ENCODE assay signal across 10 cellular contexts in the genomic region with DNA sequence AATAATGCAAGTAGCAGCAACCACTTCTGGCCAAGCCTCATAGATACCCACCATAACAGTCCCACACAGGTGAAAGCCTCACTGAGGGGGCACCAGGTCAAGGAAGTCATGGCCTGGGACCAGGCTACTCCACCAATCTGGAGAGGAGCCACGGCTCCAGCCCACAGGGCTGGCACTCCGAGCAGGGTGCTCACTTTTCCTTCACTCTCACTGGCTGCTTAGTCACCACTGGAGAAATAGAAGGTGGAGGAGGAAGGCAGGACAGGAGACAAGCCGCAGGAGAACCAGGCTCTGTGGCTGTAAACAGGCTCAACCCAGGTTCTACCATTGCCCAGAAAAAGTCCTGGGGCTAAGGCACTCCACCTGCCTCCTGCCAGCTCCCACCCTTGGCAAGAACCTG. TPM values are rescaled to one million over a fixed set of nuclear protein-coding genes. Genes with fewer than 3 reads are reported as not detected.
A peak's percentile ranks its signal among the peaks of the same experiment; 100 is the strongest.
DNase-seq lines count a peak whose midpoint lies in the region; ATAC-seq, FAIRE-seq and TF ChIP-seq lines count a peak whose summit lies in the region.
"Had no signal": no experiment of that assay in that cellular context is flagged by ENCODE, and none has a peak within 500 bp of the region (broad histone marks: within the 10 kb centered on the region; RNA-seq: fewer than 3 reads in every experiment).

No MANE protein-coding gene starts in this region.

- in situ Hi-C loops in transverse colon (cut with MboI; ENCODE audit: low pct_ligation_motif_present in 1 of 4, low pct_unique_long_range_greater_than_20kb in 1 of 4, low sequenced_read_pairs in 3 of 4): no loop called here

- H3K4me1 ChIP-seq in keratinocyte (ENCODE audit: control insufficient read depth, extremely low read depth, insufficient read depth, low read length) (peaks cover 13% of the 10 kb centered on the region), transverse colon (peaks cover 8 to 18% (median 13%) of the 10 kb centered on the region in 4 donors)

- H4K20me1 ChIP-seq in keratinocyte (ENCODE audit: control insufficient read depth, extremely low read depth, insufficient read depth, low read length): no peaks in the 10 kb centered on the region

- FAIRE-seq in keratinocyte (lab: Jason Lieb, UNC): peak; percentile 20
- FAIRE-seq: endometrium had no signal

- peak overlapping the region; percentile 86 for H3K4me3 Mint-ChIP-seq in activated naive CD4-positive, alpha-beta T cell treated with anti-CD3 and anti-CD28 coated beads for 36 hours
- peak overlapping the region; percentile 92 for H3K4me3 Mint-ChIP-seq in activated naive CD8-positive, alpha-beta T cell treated with anti-CD3 and anti-CD28 coated beads, Interleukin-2, amount 10 ng/mL, durations not matched to agents 7 days and 5 days

- H3K36me3 Mint-ChIP-seq in activated naive CD4-positive, alpha-beta T cell treated with anti-CD3 and anti-CD28 coated beads for 36 hours (ENCODE audit: low read depth): peaks cover 20% of the 10 kb centered on the region
- H3K36me3 Mint-ChIP-seq in activated naive CD8-positive, alpha-beta T cell treated with anti-CD3 and anti-CD28 coated beads, Interleukin-2, amount 10 ng/mL, durations not matched to agents 7 days and 5 days: peaks cover 10% of the 10 kb centered on the region

- no peak for TF ChIP-seq POLR2A in transverse colon (IDR thresholded peaks at IDR 0.05)

- H3K9me1 ChIP-seq in keratinocyte (ENCODE audit: control insufficient read depth, extremely low read depth, insufficient read depth, low read length): peaks cover 2% of the 10 kb centered on the region

- WGBS in transverse colon (ENCODE audit: low coverage in 1 of 2), 2 donors: 52% methylated on average over 3 of the region's 3 CpGs; no CpG with 5 or more reads in 1 of the 2 donors

- peak overlapping the region; percentile 91 for H3K9ac ChIP-seq in keratinocyte (ENCODE audit: control insufficient read depth, extremely low read depth, insufficient read depth, low read length)

- ATAC-seq in activated naive CD8-positive, alpha-beta T cell treated with anti-CD3 and anti-CD28 coated beads, Interleukin-2, amount 10 ng/mL, durations not matched to agents 7 days and 5 days (ENCODE audit: low read depth): no peak

- H3K4me3 ChIP-seq in keratinocyte (ENCODE audit: control insufficient read depth in 2 of 3, extremely low read depth in 1 of 3, insufficient read depth in 2 of 3, low read depth in 1 of 3, low read length in 3 of 3) (peak overlapping the region; percentile 64 to 93 (median 82)), transverse colon (peak overlapping the region in 2 of 4 donors; percentile 74 to 81)

- no peak for TF ChIP-seq EP300 in transverse colon (IDR thresholded peaks at IDR 0.05; ENCODE audit: low read depth)

- H3K27me3 ChIP-seq in keratinocyte (ENCODE audit: control insufficient read depth, extremely low read depth, insufficient read depth, low read length) (no peaks in the 10 kb centered on the region), transverse colon (no peaks in the 10 kb centered on the region)

- H3K79me2 ChIP-seq in keratinocyte (ENCODE audit: control insufficient read depth, insufficient read depth, low read length): peaks cover 15% of the 10 kb centered on the region

- POLR2A ChIA-PET in activated naive CD8-positive, alpha-beta T cell treated with anti-CD3 and anti-CD28 coated beads, Interleukin-2, amount 10 ng/mL, durations not matched to agents 7 days and 5 days (lab: Charles Lee): interaction anchor here (0.9 to 4.7 kb wide), 5 partner anchors 15 to 102 kb away, joined by 3 to 55 read pairs (median 17); a partner anchor contains a TSS

- H3K36me3 ChIP-seq in keratinocyte (ENCODE audit: control insufficient read depth in 2 of 2, extremely low read depth in 1 of 2, insufficient read depth in 2 of 2, low read length in 2 of 2) (peaks cover 57 to 64% of the 10 kb centered on the region in 2 experiments), transverse colon (peaks cover 0 to 44% (median 24%) of the 10 kb centered on the region in 4 donors)

- no peaks in the 10 kb centered on the region for H3K27me3 Mint-ChIP-seq in activated naive CD4-positive, alpha-beta T cell treated with anti-CD3 and anti-CD28 coated beads for 36 hours (ENCODE audit: low read depth)
- no peaks in the 10 kb centered on the region for H3K27me3 Mint-ChIP-seq in activated naive CD8-positive, alpha-beta T cell treated with anti-CD3 and anti-CD28 coated beads, Interleukin-2, amount 10 ng/mL, durations not matched to agents 7 days and 5 days

- dilution Hi-C loops in keratinocyte (cut with MboI; ENCODE audit: extremely low pct_ligation_motif_present, low sequenced_read_pairs): no loop called here

- no peaks in the 10 kb centered on the region for H3K9me3 Mint-ChIP-seq in activated naive CD4-positive, alpha-beta T cell treated with anti-CD3 and anti-CD28 coated beads for 36 hours
- no peaks in the 10 kb centered on the region for H3K9me3 Mint-ChIP-seq in activated naive CD8-positive, alpha-beta T cell treated with anti-CD3 and anti-CD28 coated beads, Interleukin-2, amount 10 ng/mL, durations not matched to agents 7 days and 5 days

- no peak overlapping the region for H2AFZ ChIP-seq in keratinocyte (ENCODE audit: control insufficient read depth, low read length)

- H3K27ac Mint-ChIP-seq in activated naive CD4-positive, alpha-beta T cell treated with anti-CD3 and anti-CD28 coated beads for 36 hours: peak overlapping the region; percentile 84
- peak overlapping the region; percentile 89 for H3K27ac Mint-ChIP-seq in activated naive CD8-positive, alpha-beta T cell treated with anti-CD3 and anti-CD28 coated beads, Interleukin-2, amount 10 ng/mL, durations not matched to agents 7 days and 5 days

- peaks cover 20% of the 10 kb centered on the region for H3K4me1 Mint-ChIP-seq in activated naive CD4-positive, alpha-beta T cell treated with anti-CD3 and anti-CD28 coated beads for 36 hours (ENCODE audit: low read depth)
- peaks cover 5% of the 10 kb centered on the region for H3K4me1 Mint-ChIP-seq in activated naive CD8-positive, alpha-beta T cell treated with anti-CD3 and anti-CD28 coated beads, Interleukin-2, amount 10 ng/mL, durations not matched to agents 7 days and 5 days

- CTCF ChIA-PET in activated naive CD4-positive, alpha-beta T cell treated with anti-CD3 and anti-CD28 coated beads for 36 hours (lab: Charles Lee): interaction anchor here (1.0 kb wide), 1 partner anchor 9 kb away, joined by 3 read pairs; no protein-coding TSS in a partner anchor

- H3K27ac ChIP-seq in keratinocyte (ENCODE audit: control insufficient read depth, insufficient read depth, low read length) (peak overlapping the region; percentile 71), transverse colon (peak overlapping the region; percentile 89 to 98 (median 94))

- H3K4me2 ChIP-seq in keratinocyte (ENCODE audit: control insufficient read depth, extremely low read depth, insufficient read depth, low read depth, low read length): peak overlapping the region; percentile 100

- no peak for DNase-seq in activated naive CD4-positive, alpha-beta T cell treated with anti-CD3 and anti-CD28 coated beads for 36 hours
- DNase-seq in activated naive CD4-positive, alpha-beta T cell treated with Interleukin-2 at 50 U/mL for 16 hours: no peak
- DNase-seq in activated naive CD8-positive, alpha-beta T cell treated with anti-CD3 and anti-CD28 coated beads, Interleukin-2, amount 10 ng/mL, durations not matched to agents 7 days and 5 days: no peak
- DNase-seq in keratinocyte (ENCODE audit: low read depth, low spot score): no peak
- DNase-seq in transverse colon: no peak
- DNase-seq in GDM1 (lab: John Stamatoyannopoulos, UW): no peak
- no peak for DNase-seq in activated effector memory CD4-positive, alpha-beta T cell treated with Interleukin-2 at 50 U/mL for 16 hours
- no peak for DNase-seq in DMS53 (lab: John Stamatoyannopoulos, UW)
- DNase-seq: DMS79 treated with DMSO at 0.1 percent for 48 hours had no signal

- no peaks in the 10 kb centered on the region for H3K9me3 ChIP-seq in keratinocyte (ENCODE audit: control insufficient read depth, low read depth, low read length)
- H3K9me3 ChIP-seq in transverse colon: no peaks in the 10 kb centered on the region

- no peak for TF ChIP-seq CTCF in keratinocyte (optimal IDR thresholded peaks at IDR 0.05 in 1 of 3, IDR thresholded peaks at IDR 0.05 in 1 of 3, conservative IDR thresholded peaks at IDR 0.05 in 1 of 3; ENCODE audit: extremely low read depth in 1 of 3, insufficient read depth in 2 of 3, low read length in 3 of 3)
- TF ChIP-seq CTCF in transverse colon (IDR thresholded peaks at IDR 0.05): no peak

- intact Hi-C loops in activated naive CD4-positive, alpha-beta T cell treated with anti-CD3 and anti-CD28 coated beads for 36 hours (cut with micrococcal nuclease): no loop called here
- intact Hi-C loops in transverse colon (cut with DNase I; ENCODE audit: low total_unique reads): no loop called here

RNA-seq across cellular contexts. Expression of a gene that starts 1.2 kb away (rescaled TPM):
- total RNA-seq in activated naive CD4-positive, alpha-beta T cell treated with anti-CD3 and anti-CD28 coated beads for 36 hours: 10 to 100 TPM; 44.3 to 46.5 TPM
- total RNA-seq in activated naive CD8-positive, alpha-beta T cell treated with anti-CD3 and anti-CD28 coated beads, Interleukin-2, amount 10 ng/mL, durations not matched to agents 7 days and 5 days: 10 to 100 TPM; 77.8 to 78.2 TPM
- polyA plus RNA-seq in keratinocyte: 21.2 to 31.5 TPM (median 23.1 TPM) in 3 replicates
- polyA plus RNA-seq in keratinocyte (2011; ENCODE audit: low read depth): 35.5 TPM
- 13.6 and 18.6 TPM in 2 replicates for polyA plus RNA-seq in keratinocyte (2011; cell fraction: cytosol; rRNA removed)
- 45.9 and 55.6 TPM in 2 replicates for polyA plus RNA-seq in keratinocyte (2011; cell fraction: nucleus; rRNA removed)
- polyA plus RNA-seq in keratinocyte (2012; ENCODE audit: low replicate concordance): 18.7 and 20.6 TPM in 2 replicates
- polyA minus RNA-seq in keratinocyte: 53.1 to 71.7 TPM (median 68.1 TPM) in 3 replicates
- 28.0 TPM for polyA minus RNA-seq in keratinocyte (2011; cell fraction: cytosol; rRNA and poly(A)+ RNA removed)
- polyA minus RNA-seq in keratinocyte (2011; cell fraction: nucleus; rRNA and poly(A)+ RNA removed): 38.9 and 46.4 TPM in 2 replicates
- 10 to 100 TPM; 66.5 to 86.2 (median 71.7) TPM for total RNA-seq in transverse colon

RNA-seq across cellular contexts. Expression of a gene that starts 13.4 kb away (rescaled TPM):
- not detected for total RNA-seq in activated naive CD4-positive, alpha-beta T cell treated with anti-CD3 and anti-CD28 coated beads for 36 hours
- total RNA-seq in activated naive CD8-positive, alpha-beta T cell treated with anti-CD3 and anti-CD28 coated beads, Interleukin-2, amount 10 ng/mL, durations not matched to agents 7 days and 5 days: 1 to 10 TPM in 1 of 2 experiments, under 1 TPM in 1; 0.45 to 1.2 TPM
- polyA plus RNA-seq in keratinocyte: 108 to 193 TPM (median 127 TPM) in 3 replicates
- 71.7 TPM for polyA plus RNA-seq in keratinocyte (2011; ENCODE audit: low read depth)
- polyA plus RNA-seq in keratinocyte (2011; cell fraction: cytosol; rRNA removed): 17.9 and 28.8 TPM in 2 replicates
- polyA plus RNA-seq in keratinocyte (2011; cell fraction: nucleus; rRNA removed): 704 and 806 TPM in 2 replicates
- 81.7 and 115 TPM in 2 replicates for polyA plus RNA-seq in keratinocyte (2012; ENCODE audit: low replicate concordance)
- polyA minus RNA-seq in keratinocyte: 267 to 518 TPM (median 288 TPM) in 3 replicates
- polyA minus RNA-seq in keratinocyte (2011; cell fraction: cytosol; rRNA and poly(A)+ RNA removed): 56.4 TPM
- 307 and 309 TPM in 2 replicates for polyA minus RNA-seq in keratinocyte (2011; cell fraction: nucleus; rRNA and poly(A)+ RNA removed)
- 100 to 1,000 TPM; 141 to 290 (median 177) TPM for total RNA-seq in transverse colon

RNA-seq across cellular contexts. Expression of a gene that starts 14.9 kb away (rescaled TPM):
- 100 to 1,000 TPM; 265 to 281 TPM for total RNA-seq in activated naive CD4-positive, alpha-beta T cell treated with anti-CD3 and anti-CD28 coated beads for 36 hours
- total RNA-seq in activated naive CD8-positive, alpha-beta T cell treated with anti-CD3 and anti-CD28 coated beads, Interleukin-2, amount 10 ng/mL, durations not matched to agents 7 days and 5 days: 100 to 1,000 TPM; 223 to 237 TPM
- 131 to 177 TPM (median 162 TPM) in 3 replicates for polyA plus RNA-seq in keratinocyte
- 138 TPM for polyA plus RNA-seq in keratinocyte (2011; ENCODE audit: low read depth)
- polyA plus RNA-seq in keratinocyte (2011; cell fraction: cytosol; rRNA removed): 93.9 and 130 TPM in 2 replicates
- polyA plus RNA-seq in keratinocyte (2011; cell fraction: nucleus; rRNA removed): 323 and 380 TPM in 2 replicates
- polyA plus RNA-seq in keratinocyte (2012; ENCODE audit: low replicate concordance): 145 and 197 TPM in 2 replicates
- polyA minus RNA-seq in keratinocyte: 135 to 414 TPM (median 182 TPM) in 3 replicates
- 87.5 TPM for polyA minus RNA-seq in keratinocyte (2011; cell fraction: cytosol; rRNA and poly(A)+ RNA removed)
- 154 and 187 TPM in 2 replicates for polyA minus RNA-seq in keratinocyte (2011; cell fraction: nucleus; rRNA and poly(A)+ RNA removed)
- total RNA-seq in transverse colon: 100 to 1,000 TPM; 403 to 873 (median 447) TPM

RNA-seq across cellular contexts. Expression of a gene that starts 25.6 kb away (rescaled TPM):
- 100 to 1,000 TPM; 100 to 111 TPM for total RNA-seq in activated naive CD4-positive, alpha-beta T cell treated with anti-CD3 and anti-CD28 coated beads for 36 hours
- total RNA-seq in activated naive CD8-positive, alpha-beta T cell treated with anti-CD3 and anti-CD28 coated beads, Interleukin-2, amount 10 ng/mL, durations not matched to agents 7 days and 5 days: 100 to 1,000 TPM; 141 to 153 TPM
- 60.4 to 79.5 TPM (median 71.2 TPM) in 3 replicates for polyA plus RNA-seq in keratinocyte
- 130 TPM for polyA plus RNA-seq in keratinocyte (2011; ENCODE audit: low read depth)
- polyA plus RNA-seq in keratinocyte (2011; cell fraction: cytosol; rRNA removed): 40.7 and 58.7 TPM in 2 replicates
- 156 and 179 TPM in 2 replicates for polyA plus RNA-seq in keratinocyte (2011; cell fraction: nucleus; rRNA removed)
- polyA plus RNA-seq in keratinocyte (2012; ENCODE audit: low replicate concordance): 35.9 and 38.4 TPM in 2 replicates
- 89.7 to 118 TPM (median 101 TPM) in 3 replicates for polyA minus RNA-seq in keratinocyte
- 70.0 TPM for polyA minus RNA-seq in keratinocyte (2011; cell fraction: cytosol; rRNA and poly(A)+ RNA removed)
- polyA minus RNA-seq in keratinocyte (2011; cell fraction: nucleus; rRNA and poly(A)+ RNA removed): 35.2 and 61.8 TPM in 2 replicates
- total RNA-seq in transverse colon: 100 to 1,000 TPM in 1 of 4 donors, 10 to 100 TPM in 3; 76.4 to 122 (median 84.7) TPM

RNA-seq across cellular contexts. Expression of a gene that starts 46.7 kb away (rescaled TPM):
- total RNA-seq in activated naive CD4-positive, alpha-beta T cell treated with anti-CD3 and anti-CD28 coated beads for 36 hours: 10 to 100 TPM; 11.8 to 12.8 TPM
- total RNA-seq in activated naive CD8-positive, alpha-beta T cell treated with anti-CD3 and anti-CD28 coated beads, Interleukin-2, amount 10 ng/mL, durations not matched to agents 7 days and 5 days: 10 to 100 TPM; 27.5 to 29.2 TPM
- polyA plus RNA-seq in keratinocyte: 18.8 to 27.7 TPM (median 21.5 TPM) in 3 replicates
- 7.0 TPM for polyA plus RNA-seq in keratinocyte (2011; ENCODE audit: low read depth)
- 16.3 and 24.8 TPM in 2 replicates for polyA plus RNA-seq in keratinocyte (2011; cell fraction: cytosol; rRNA removed)
- 19.9 and 22.3 TPM in 2 replicates for polyA plus RNA-seq in keratinocyte (2011; cell fraction: nucleus; rRNA removed)
- polyA plus RNA-seq in keratinocyte (2012; ENCODE audit: low replicate concordance): 6.8 and 23.1 TPM in 2 replicates
- 26.8 to 56.8 TPM (median 37.7 TPM) in 3 replicates for polyA minus RNA-seq in keratinocyte
- 30.9 TPM for polyA minus RNA-seq in keratinocyte (2011; cell fraction: cytosol; rRNA and poly(A)+ RNA removed)
- 16.5 and 17.5 TPM in 2 replicates for polyA minus RNA-seq in keratinocyte (2011; cell fraction: nucleus; rRNA and poly(A)+ RNA removed)
- 10 to 100 TPM; 26.2 to 33.9 (median 31.3) TPM for total RNA-seq in transverse colon

Comparison
In these comparisons a context has a peak if more than half of its experiments do, and no peak if none do; other contexts are left out.
1. RNA of a gene that starts 13.4 kb away (total RNA-seq): 141 to 290 TPM in transverse colon; 0.45 to 1.2 TPM in activated naive CD8-positive, alpha-beta T cell treated with anti-CD3 and anti-CD28 coated beads, Interleukin-2, amount 10 ng/mL, durations not matched to agents 7 days and 5 days and not detected in activated naive CD4-positive, alpha-beta T cell treated with anti-CD3 and anti-CD28 coated beads for 36 hours; every median in the first group is over 10 times any median in the second.